6 cellular contexts compared by ENCODE assay signal in the genomic region with DNA sequence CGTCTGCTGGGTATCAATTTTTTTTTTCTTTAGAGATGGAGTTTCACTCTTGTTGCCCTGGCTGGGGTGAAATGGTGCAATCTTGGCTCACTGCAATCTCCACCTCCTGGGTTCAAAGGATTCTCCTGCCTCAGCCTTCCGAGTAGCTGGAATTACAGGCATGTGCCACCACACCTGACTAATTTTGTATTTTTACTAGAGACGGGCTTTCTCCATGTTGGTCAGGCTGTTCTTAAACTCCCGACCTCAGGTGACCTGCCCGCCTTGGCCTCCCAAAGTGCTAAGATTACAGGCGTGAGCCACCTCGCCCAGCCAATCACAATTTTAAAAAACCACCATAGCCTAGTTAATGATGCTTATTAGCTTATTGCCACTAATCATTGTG. TPM values are rescaled to one million over a fixed set of nuclear protein-coding genes. Genes with fewer than 3 reads are reported as not detected.
DNase-seq lines count a peak whose midpoint lies in the region; ATAC-seq lines count a peak whose summit lies in the region.
"Not testable (repeated sequence)": the region's sequence is repeated elsewhere in the genome, so short reads cannot be mapped to it uniquely, and the experiment has no call there.

No MANE protein-coding gene starts in this region.

- H3K4me3 Mint-ChIP-seq in activated CD4-positive, alpha-beta T cell treated with anti-CD3 and anti-CD28 coated beads for 36 hours; activated T-helper 2 cell treated with anti-CD3 and anti-CD28 coated beads, Interferon-gamma antibody, Interleukin-2, Interleukin-4, amounts not matched to agents 10 μg/mL and 5 μg/mL and 100 μg/mL, durations not matched to agents 14 hours and 24 hours and 36 hours (ENCODE audit: low read depth): not testable (repeated sequence)
- H3K4me3 Mint-ChIP-seq in activated CD8-positive, alpha-beta memory T cell treated with anti-CD3 and anti-CD28 coated beads, Interleukin-2, amount 10 ng/mL, durations not matched to agents 7 days and 5 days, result peak overlapping the region; percentile 43
- H3K4me3 Mint-ChIP-seq in stimulated activated effector memory CD8-positive, alpha-beta T cell treated with anti-CD3 and anti-CD28 coated beads, Interleukin-12 subunit alpha, Interleukin-12 subunit beta, amount 100 ng/mL, for 72 hours, result peak overlapping the region; percentile 31

- H3K9ac ChIP-seq in BLaER1 treated with 17β-estradiol and CSF1 and Interleukin-3, amounts not matched to agents 10 nM and 100 nM, result peak overlapping the region in 5 of 11 experiments; percentile 14 to 74 (median 52); a peak in 8 of 22 replicates
- H3K9ac ChIP-seq in mesenchymal stem cell (ENCODE audit: low read length), result not testable (repeated sequence)

- peak overlapping the region in 1 of 2 experiments; percentile 3 for H3K18ac ChIP-seq in mesenchymal stem cell (ENCODE audit: low read depth in 1 of 2, low read length in 2 of 2)

- H3K27me3 Mint-ChIP-seq in activated CD4-positive, alpha-beta T cell treated with anti-CD3 and anti-CD28 coated beads for 36 hours; activated CD8-positive, alpha-beta memory T cell treated with anti-CD3 and anti-CD28 coated beads, Interleukin-2, amount 10 ng/mL, durations not matched to agents 7 days and 5 days; activated T-helper 2 cell treated with anti-CD3 and anti-CD28 coated beads, Interferon-gamma antibody, Interleukin-2, Interleukin-4, amounts not matched to agents 10 μg/mL and 5 μg/mL and 100 μg/mL, durations not matched to agents 14 hours and 24 hours and 36 hours (ENCODE audit: low read depth): not testable (repeated sequence)

- H3K9me3 ChIP-seq in BLaER1 treated with 17β-estradiol and CSF1 and Interleukin-3, amounts not matched to agents 10 nM and 100 nM (replicated peaks in 1 of 11); mesenchymal stem cell (ENCODE audit: control insufficient read depth, low read length): not testable (repeated sequence)

- intact Hi-C loops in activated CD4-positive, alpha-beta T cell treated with anti-CD3 and anti-CD28 coated beads for 36 hours (cut with DNase I, micrococcal nuclease); activated T-helper 2 cell treated with anti-CD3 and anti-CD28 coated beads, Interferon-gamma antibody, Interleukin-2, Interleukin-4, amounts not matched to agents 10 μg/mL and 5 μg/mL and 100 μg/mL, durations not matched to agents 14 hours and 24 hours and 36 hours (cut with micrococcal nuclease): not testable (repeated sequence)

- ATAC-seq in activated CD4-positive, alpha-beta T cell treated with anti-CD3 and anti-CD28 coated beads for 36 hours; activated CD8-positive, alpha-beta memory T cell treated with anti-CD3 and anti-CD28 coated beads, Interleukin-2, amount 10 ng/mL, durations not matched to agents 7 days and 5 days; stimulated activated effector memory CD8-positive, alpha-beta T cell treated with anti-CD3 and anti-CD28 coated beads, Interleukin-12 subunit alpha, Interleukin-12 subunit beta, amount 100 ng/mL, for 72 hours: not testable (repeated sequence)

- H3K4me1 ChIP-seq in BLaER1 treated with 17β-estradiol and CSF1 and Interleukin-3, amounts not matched to agents 10 nM and 100 nM, result peaks cover 0 to 38% (median 13%) of the 10 kb centered on the region in 10 experiments; a peak in 13 of 20 replicates
- H3K4me1 ChIP-seq in mesenchymal stem cell (ENCODE audit: control insufficient read depth, insufficient read depth, low read depth, low read length), result not testable (repeated sequence)

- POLR2A ChIA-PET in activated CD4-positive, alpha-beta T cell treated with anti-CD3 and anti-CD28 coated beads for 36 hours (lab: Charles Lee), result interaction anchor here (0.7 kb wide), 1 partner anchor 253 kb away, joined by 3 read pairs; no protein-coding TSS in a partner anchor

- H2AFZ ChIP-seq in mesenchymal stem cell (ENCODE audit: low read depth, low read length), result not testable (repeated sequence)

- H2BK15ac ChIP-seq in mesenchymal stem cell (ENCODE audit: low read depth, poor library complexity, severe bottlenecking), result not testable (repeated sequence)

- H3K36me3 Mint-ChIP-seq in activated CD4-positive, alpha-beta T cell treated with anti-CD3 and anti-CD28 coated beads for 36 hours (ENCODE audit: low read depth); activated CD8-positive, alpha-beta memory T cell treated with anti-CD3 and anti-CD28 coated beads, Interleukin-2, amount 10 ng/mL, durations not matched to agents 7 days and 5 days; activated T-helper 2 cell treated with anti-CD3 and anti-CD28 coated beads, Interferon-gamma antibody, Interleukin-2, Interleukin-4, amounts not matched to agents 10 μg/mL and 5 μg/mL and 100 μg/mL, durations not matched to agents 14 hours and 24 hours and 36 hours (ENCODE audit: low read depth); stimulated activated effector memory CD8-positive, alpha-beta T cell treated with anti-CD3 and anti-CD28 coated beads, Interleukin-12 subunit alpha, Interleukin-12 subunit beta, amount 100 ng/mL, for 72 hours: not testable (repeated sequence)

- peaks cover 0 to 51% (median 31%) of the 10 kb centered on the region in 11 experiments; a peak in 17 of 22 replicates for H3K36me3 ChIP-seq in BLaER1 treated with 17β-estradiol and CSF1 and Interleukin-3, amounts not matched to agents 10 nM and 100 nM
- peaks cover 3 to 20% of the 10 kb centered on the region in 2 experiments for H3K36me3 ChIP-seq in mesenchymal stem cell (ENCODE audit: control insufficient read depth in 1 of 2, insufficient read depth in 2 of 2, low read depth in 1 of 2, low read length in 2 of 2)

- H3K9me3 Mint-ChIP-seq in activated CD4-positive, alpha-beta T cell treated with anti-CD3 and anti-CD28 coated beads for 36 hours (ENCODE audit: low read depth); activated CD8-positive, alpha-beta memory T cell treated with anti-CD3 and anti-CD28 coated beads, Interleukin-2, amount 10 ng/mL, durations not matched to agents 7 days and 5 days (ENCODE audit: low read depth); activated T-helper 2 cell treated with anti-CD3 and anti-CD28 coated beads, Interferon-gamma antibody, Interleukin-2, Interleukin-4, amounts not matched to agents 10 μg/mL and 5 μg/mL and 100 μg/mL, durations not matched to agents 14 hours and 24 hours and 36 hours; stimulated activated effector memory CD8-positive, alpha-beta T cell treated with anti-CD3 and anti-CD28 coated beads, Interleukin-12 subunit alpha, Interleukin-12 subunit beta, amount 100 ng/mL, for 72 hours: not testable (repeated sequence)

- peak overlapping the region in 6 of 11 experiments; percentile 37 to 81 (median 70); a peak in 12 of 22 replicates for H3K4me2 ChIP-seq in BLaER1 treated with 17β-estradiol and CSF1 and Interleukin-3, amounts not matched to agents 10 nM and 100 nM
- not testable (repeated sequence) for H3K4me2 ChIP-seq in mesenchymal stem cell (ENCODE audit: low read length, poor library complexity, severe bottlenecking)

- not testable (repeated sequence) for H3K14ac ChIP-seq in mesenchymal stem cell (ENCODE audit: low read length in 2 of 2)

- H3K27ac ChIP-seq in BLaER1 treated with 17β-estradiol and CSF1 and Interleukin-3, amounts not matched to agents 10 nM and 100 nM, result peak overlapping the region in 9 of 11 experiments; percentile 14 to 93 (median 74); a peak in 16 of 22 replicates
- H3K27ac ChIP-seq in mesenchymal stem cell (ENCODE audit: low read length, poor library complexity, severe bottlenecking), result not testable (repeated sequence)

- not testable (repeated sequence) for H4K20me1 ChIP-seq in BLaER1 treated with 17β-estradiol and CSF1 and Interleukin-3, amounts not matched to agents 10 nM and 100 nM

- not testable (repeated sequence) for H3K27me3 ChIP-seq in BLaER1 treated with 17β-estradiol and CSF1 and Interleukin-3, amounts not matched to agents 10 nM and 100 nM; mesenchymal stem cell (ENCODE audit: control insufficient read depth in 1 of 2, insufficient read depth in 1 of 2, low read length in 2 of 2)

- not testable (repeated sequence) for H3K4ac ChIP-seq in mesenchymal stem cell (ENCODE audit: low read depth in 1 of 2, low read length in 2 of 2)

- not testable (repeated sequence) for H2BK12ac ChIP-seq in mesenchymal stem cell (ENCODE audit: low read length in 2 of 2)

- not testable (repeated sequence) for H4K91ac ChIP-seq in mesenchymal stem cell (ENCODE audit: low read length)

- H2AK5ac ChIP-seq in mesenchymal stem cell (ENCODE audit: low read length, severe bottlenecking), result not testable (repeated sequence)

- CTCF ChIA-PET in activated CD4-positive, alpha-beta T cell treated with anti-CD3 and anti-CD28 coated beads for 36 hours (lab: Charles Lee), result interaction anchor here (0.7 kb wide), 2 partner anchors 23 to 1129 kb away, joined by 3 read pairs; no protein-coding TSS in a partner anchor
- CTCF ChIA-PET in activated CD8-positive, alpha-beta memory T cell treated with anti-CD3 and anti-CD28 coated beads, Interleukin-2, amount 10 ng/mL, durations not matched to agents 7 days and 5 days (lab: Charles Lee), result interaction anchor here (0.6 to 1.2 kb wide), 2 partner anchors 14 to 675 kb away, joined by 3 read pairs; no protein-coding TSS in a partner anchor

- not testable (repeated sequence) for DNase-seq in activated CD4-positive, alpha-beta T cell treated with anti-CD3 and anti-CD28 coated beads for 36 hours; activated CD8-positive, alpha-beta memory T cell treated with anti-CD3 and anti-CD28 coated beads, Interleukin-2, amount 10 ng/mL, durations not matched to agents 7 days and 5 days; activated T-helper 2 cell treated with anti-CD3 and anti-CD28 coated beads, Interferon-gamma antibody, Interleukin-2, Interleukin-4, amounts not matched to agents 10 μg/mL and 5 μg/mL and 100 μg/mL, durations not matched to agents 14 hours and 24 hours and 36 hours (ENCODE audit: low spot score); mesenchymal stem cell; stimulated activated effector memory CD8-positive, alpha-beta T cell treated with anti-CD3 and anti-CD28 coated beads, Interleukin-12 subunit alpha, Interleukin-12 subunit beta, amount 100 ng/mL, for 72 hours (ENCODE audit: low spot score in 2 of 2)

- not testable (repeated sequence) for H4K8ac ChIP-seq in mesenchymal stem cell (ENCODE audit: low read length)

- peak overlapping the region; percentile 51 for H3K27ac Mint-ChIP-seq in activated CD4-positive, alpha-beta T cell treated with anti-CD3 and anti-CD28 coated beads for 36 hours
- H3K27ac Mint-ChIP-seq in activated CD8-positive, alpha-beta memory T cell treated with anti-CD3 and anti-CD28 coated beads, Interleukin-2, amount 10 ng/mL, durations not matched to agents 7 days and 5 days, result peak overlapping the region; percentile 87
- H3K27ac Mint-ChIP-seq in activated T-helper 2 cell treated with anti-CD3 and anti-CD28 coated beads, Interferon-gamma antibody, Interleukin-2, Interleukin-4, amounts not matched to agents 10 μg/mL and 5 μg/mL and 100 μg/mL, durations not matched to agents 14 hours and 24 hours and 36 hours, result peak overlapping the region; percentile 29
- H3K27ac Mint-ChIP-seq in stimulated activated effector memory CD8-positive, alpha-beta T cell treated with anti-CD3 and anti-CD28 coated beads, Interleukin-12 subunit alpha, Interleukin-12 subunit beta, amount 100 ng/mL, for 72 hours, result peak overlapping the region; percentile 92

- 95% methylated on average over 7 of the region's 7 CpGs for whole genome bisulfite sequencing in mesenchymal stem cell

- not testable (repeated sequence) for H3K23ac ChIP-seq in mesenchymal stem cell (ENCODE audit: low read length in 2 of 2)

- not testable (repeated sequence) for H2BK5ac ChIP-seq in mesenchymal stem cell (ENCODE audit: low read depth, low read length, poor library complexity, severe bottlenecking)

- H3K4me1 Mint-ChIP-seq in activated CD4-positive, alpha-beta T cell treated with anti-CD3 and anti-CD28 coated beads for 36 hours, result not testable (repeated sequence)
- peaks cover 14% of the 10 kb centered on the region for H3K4me1 Mint-ChIP-seq in activated CD8-positive, alpha-beta memory T cell treated with anti-CD3 and anti-CD28 coated beads, Interleukin-2, amount 10 ng/mL, durations not matched to agents 7 days and 5 days
- H3K4me1 Mint-ChIP-seq in activated T-helper 2 cell treated with anti-CD3 and anti-CD28 coated beads, Interferon-gamma antibody, Interleukin-2, Interleukin-4, amounts not matched to agents 10 μg/mL and 5 μg/mL and 100 μg/mL, durations not matched to agents 14 hours and 24 hours and 36 hours (ENCODE audit: low read depth), result peaks cover 14% of the 10 kb centered on the region
- peaks cover 17% of the 10 kb centered on the region for H3K4me1 Mint-ChIP-seq in stimulated activated effector memory CD8-positive, alpha-beta T cell treated with anti-CD3 and anti-CD28 coated beads, Interleukin-12 subunit alpha, Interleukin-12 subunit beta, amount 100 ng/mL, for 72 hours

- H3K79me1 ChIP-seq in mesenchymal stem cell (replicated peaks; ENCODE audit: low read length, poor library complexity, severe bottlenecking), result not testable (repeated sequence)

- H2BK120ac ChIP-seq in mesenchymal stem cell (ENCODE audit: low read depth, low read length), result peak overlapping the region; percentile 34

- not testable (repeated sequence) for H3K4me3 ChIP-seq in BLaER1 treated with 17β-estradiol and CSF1 and Interleukin-3, amounts not matched to agents 10 nM and 100 nM; mesenchymal stem cell (ENCODE audit: insufficient read depth in 1 of 2, low read depth in 1 of 2, low read length in 2 of 2)

RNA-seq across cellular contexts. Expression of a gene that starts 42.7 kb away (rescaled TPM):
- total RNA-seq in activated CD4-positive, alpha-beta T cell treated with anti-CD3 and anti-CD28 coated beads for 36 hours, result 10 to 100 TPM; 70.5 to 85.8 TPM
- total RNA-seq in activated CD8-positive, alpha-beta memory T cell treated with anti-CD3 and anti-CD28 coated beads, Interleukin-2, amount 10 ng/mL, durations not matched to agents 7 days and 5 days, result 10 to 100 TPM; 84.8 to 90.2 TPM
- 82.2 and 83.6 TPM in 2 replicates for total RNA-seq in activated T-helper 2 cell treated with anti-CD3 and anti-CD28 coated beads, Interferon-gamma antibody, Interleukin-2, Interleukin-4, amounts not matched to agents 10 μg/mL and 5 μg/mL and 100 μg/mL, durations not matched to agents 14 hours and 24 hours and 36 hours
- 92.2 TPM for polyA plus RNA-seq in mesenchymal stem cell (2013, experiment 1 of 2)
- polyA plus RNA-seq in mesenchymal stem cell (2013, experiment 2 of 2), result 91.8 TPM

Comparison
In these comparisons a context has a peak if more than half of its experiments do, and no peak if none do; other contexts are left out.
1. H3K27ac Mint-ChIP-seq: peak in every context shown above with its lines; median percentile 92 in stimulated activated effector memory CD8-positive, alpha-beta T cell treated with anti-CD3 and anti-CD28 coated beads, Interleukin-12 subunit alpha, Interleukin-12 subunit beta, amount 100 ng/mL, for 72 hours; 87 in activated CD8-positive, alpha-beta memory T cell treated with anti-CD3 and anti-CD28 coated beads, Interleukin-2, amount 10 ng/mL, durations not matched to agents 7 days and 5 days; 51 in activated CD4-positive, alpha-beta T cell treated with anti-CD3 and anti-CD28 coated beads for 36 hours; 29 in activated T-helper 2 cell treated with anti-CD3 and anti-CD28 coated beads, Interferon-gamma antibody, Interleukin-2, Interleukin-4, amounts not matched to agents 10 μg/mL and 5 μg/mL and 100 μg/mL, durations not matched to agents 14 hours and 24 hours and 36 hours.